In the genomic region with DNA sequence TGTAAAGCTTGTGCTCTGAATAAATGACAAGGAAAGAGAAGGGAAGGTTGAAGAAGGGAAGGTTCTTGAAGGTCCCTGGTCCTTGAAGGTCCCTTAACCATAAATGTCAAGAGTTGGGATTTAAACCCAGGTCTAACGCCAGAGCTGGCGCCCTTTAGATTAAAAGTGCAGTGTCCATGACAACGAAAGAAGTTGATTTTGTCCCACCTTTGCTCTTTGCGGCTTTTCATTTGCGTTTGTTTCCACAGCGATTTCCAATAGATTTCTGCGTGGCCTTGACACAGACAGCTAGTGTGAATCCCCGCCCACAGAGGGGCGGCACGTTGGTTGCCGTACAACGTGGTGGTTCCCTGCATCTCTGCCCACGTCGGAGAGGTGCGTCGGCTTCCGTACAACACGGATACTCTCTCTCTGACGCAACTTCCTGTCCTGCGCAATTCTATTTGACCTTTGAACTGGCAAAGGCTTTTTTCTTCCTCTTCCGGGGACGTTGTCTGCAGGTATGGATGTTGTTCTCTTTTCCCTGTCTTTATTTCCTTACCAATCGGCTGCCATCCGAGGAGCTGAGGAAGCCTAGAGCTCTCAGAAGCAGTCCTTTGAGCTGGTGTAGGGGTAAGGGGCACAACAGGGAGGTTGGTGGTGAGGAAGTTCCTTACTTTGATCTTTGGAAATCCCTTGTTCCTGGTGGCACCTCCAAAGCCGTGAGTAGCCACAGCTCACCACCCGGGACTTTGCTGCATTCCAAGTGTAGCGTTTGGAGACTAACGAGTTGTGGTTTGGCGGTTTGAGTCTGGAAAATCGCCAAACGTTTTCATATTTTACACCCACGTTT, we compare ENCODE assay signal across 8 cellular contexts. TPM values are rescaled to one million over a fixed set of nuclear protein-coding genes. Genes with fewer than 3 reads are reported as not detected.
DNase-seq lines count a peak whose midpoint lies in the region; ATAC-seq and TF ChIP-seq lines count a peak whose summit lies in the region.

Gene RPL34 (plus strand): TSS at position 476 of the 832 bp plus-strand sequence. CDS start 1,384 bp downstream, outside the sequence.

- H3K27me3 Mint-ChIP-seq in activated B cell treated with CpG ODN at 0.5 μM for 24 hours (no peaks in the 10 kb centered on the region), immature natural killer cell (ENCODE audit: low read depth in 3 of 3) (peaks cover 4 to 5% (median 5%) of the 10 kb centered on the region in 3 donors)

- H3K36me3 Mint-ChIP-seq in activated B cell treated with CpG ODN at 0.5 μM for 24 hours (ENCODE audit: low read depth), result peaks cover 50% of the 10 kb centered on the region
- peaks cover 14 to 36% (median 26%) of the 10 kb centered on the region in 3 donors for H3K36me3 Mint-ChIP-seq in immature natural killer cell

- intact Hi-C loops in activated B cell treated with CpG ODN at 0.5 μM for 24 hours (cut with micrococcal nuclease), result loop anchor here (1.0 to 10.0 kb wide), 8 partner anchors 30 to 1576 kb away; partner anchors contain the start of genes CYP2U1, GAR1, HADH and MCUB

- H3K9me3 Mint-ChIP-seq in activated B cell treated with CpG ODN at 0.5 μM for 24 hours (peaks cover 3% of the 10 kb centered on the region), immature natural killer cell (peaks cover 0 to 2% (median 0%) of the 10 kb centered on the region in 6 donors)

- H3K4me1 Mint-ChIP-seq in activated B cell treated with CpG ODN at 0.5 μM for 24 hours (peaks cover 50% of the 10 kb centered on the region), immature natural killer cell (peaks cover 41 to 62% of the 10 kb centered on the region in 2 donors)

- CTCF ChIA-PET in activated B cell treated with CpG ODN at 0.5 μM for 24 hours (lab: Charles Lee), result no interaction called here

- peak; percentile 88 for TF ChIP-seq POLR2A in GM18951 (IDR thresholded peaks at IDR 0.05; ENCODE audit: extremely low read depth, insufficient read depth, insufficient read length)

- in situ Hi-C loops in GM18951 (cut with MboI; ENCODE audit: low sequenced_read_pairs, unreplicated experiment), result no loop called here

- peak within 1 kb of the TSS; percentile 74 for H3K27ac ChIP-seq in caudate nucleus (ENCODE audit: low read depth, low read length)

- DNase-seq in AG08395 (ENCODE audit: low spot score), result peak; percentile 97
- DNase-seq in NCI-H345 (lab: John Stamatoyannopoulos, UW), result peak; percentile 97
- peak; percentile 83 for DNase-seq in activated B cell treated with CpG ODN at 0.5 μM for 24 hours
- DNase-seq in caudate nucleus (lab: John Stamatoyannopoulos, UW), result peak; percentile 50 to 99 (median 96)
- peak; percentile 93 to 96 (median 95) for DNase-seq in immature natural killer cell
- DNase-seq in smooth muscle cell of the brain vasculature (ENCODE audit: low read depth, low spot score), result peak; percentile 97

- TF ChIP-seq CTCF in activated B cell treated with CpG ODN at 0.5 μM for 24 hours (IDR thresholded peaks at IDR 0.05), result no peak

- H3K4me3 Mint-ChIP-seq in activated B cell treated with CpG ODN at 0.5 μM for 24 hours (peak within 1 kb of the TSS; percentile 95), immature natural killer cell (peak within 1 kb of the TSS; percentile 92 to 96 (median 94))

- H3K27ac Mint-ChIP-seq in activated B cell treated with CpG ODN at 0.5 μM for 24 hours (peak within 1 kb of the TSS; percentile 95), immature natural killer cell (peak within 1 kb of the TSS; percentile 93 to 98 (median 94))

- ATAC-seq in HG03196 (IDR thresholded peaks at IDR 0.05; ENCODE audit: unreplicated experiment), result peak; percentile 100
- peak; percentile 100 for ATAC-seq in activated B cell treated with CpG ODN at 0.5 μM for 24 hours (ENCODE audit: low read depth)

- POLR2A ChIA-PET in activated B cell treated with CpG ODN at 0.5 μM for 24 hours (lab: Charles Lee), result interaction anchor here (0.6 to 3.4 kb wide), 11 partner anchors 9 to 1195 kb away, joined by 3 to 56 read pairs (median 3); partner anchors contain the start of genes CYP2U1, GAR1, OSTC and PAPSS1

RNA-seq across cellular contexts. Expression of gene RPL34, which starts in this region (rescaled TPM):
- total RNA-seq in activated B cell treated with CpG ODN at 0.5 μM for 24 hours, result 2,310 and 2,662 TPM in 2 replicates
- polyA plus RNA-seq in immature natural killer cell, result 1,000 to 10,000 TPM; 1,657 to 2,419 (median 1,809) TPM

Comparison
In these comparisons a context has a peak if more than half of its experiments do, and no peak if none do; other contexts are left out.
1. Peak in every context shown above with its lines: DNase-seq, ATAC-seq and H3K27ac ChIP-seq.